In the genomic region with DNA sequence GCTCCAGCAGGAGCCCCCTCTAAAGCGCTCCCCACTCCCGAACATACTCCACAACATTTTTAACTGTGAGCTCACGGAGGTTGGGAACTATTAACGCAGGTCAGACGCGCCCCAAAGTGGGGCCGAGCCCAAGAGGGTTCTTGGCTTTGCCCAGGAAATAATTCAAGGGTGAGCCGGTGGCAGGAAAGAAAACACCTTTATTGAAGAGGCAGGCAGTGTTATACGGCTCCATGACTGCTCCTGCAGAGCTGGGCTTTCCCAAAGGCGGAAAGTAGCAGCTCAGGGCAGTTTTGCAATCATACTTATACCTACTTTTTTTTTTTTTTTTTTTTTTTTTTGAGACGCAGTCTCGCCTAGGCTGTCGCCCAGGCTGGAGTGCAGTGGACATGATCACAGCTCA, we compare ENCODE assay signal across 16 cellular contexts.
"Had no signal": no experiment of that assay in that cellular context is flagged by ENCODE, and none has a peak within 500 bp of the region (broad histone marks: within the 10 kb centered on the region; RNA-seq: fewer than 3 reads in every experiment).

No MANE protein-coding gene starts in this region.

- H3K27ac Mint-ChIP-seq: activated CD8-positive, alpha-beta T cell treated with anti-CD3 and anti-CD28 coated beads for 36 hours; activated naive CD8-positive, alpha-beta T cell treated with anti-CD3 and anti-CD28 coated beads, Interleukin-2, amount 50 U/mL, for 24 hours; activated T-cell treated with anti-CD3 and anti-CD28 coated beads, Interleukin-2, amount 50 U/mL, for 72 hours had no signal

- H3K36me3 ChIP-seq: ascending aorta, cardiac muscle cell, prostate gland, sigmoid colon, uterus had no signal

- H3K27me3 ChIP-seq: ascending aorta, cardiac muscle cell, esophagus muscularis mucosa, sigmoid colon, uterus had no signal

- DNase-seq: activated CD8-positive, alpha-beta memory T cell treated with anti-CD3 and anti-CD28 coated beads, Interleukin-2, amount 50 U/mL, for 4 hours; activated CD8-positive, alpha-beta T cell treated with anti-CD3 and anti-CD28 coated beads for 36 hours; activated naive CD8-positive, alpha-beta T cell treated with anti-CD3 and anti-CD28 coated beads, Interleukin-2, amount 50 U/mL, for 24 hours; activated T-cell treated with anti-CD3 and anti-CD28 coated beads, Interleukin-2, amount 50 U/mL, for 72 hours; occipital lobe; sigmoid colon; stimulated activated CD4-positive, alpha-beta T cell treated with anti-CD3 and anti-CD28 coated beads, Interleukin-12 subunit alpha, Interleukin-12 subunit beta, amount 100 ng/mL, for 4 hours; stimulated activated naive CD8-positive, alpha-beta T cell treated with anti-CD3 and anti-CD28 coated beads, Interleukin-15, Interleukin-2, amounts not matched to agents 100 U/mL and 50 U/mL, for 24 hours; SW 1271; T-helper 9 cell; uterus had no signal

- H3K4me1 ChIP-seq: prostate gland, uterus had no signal

- ATAC-seq: activated CD8-positive, alpha-beta T cell treated with anti-CD3 and anti-CD28 coated beads for 36 hours; activated naive CD8-positive, alpha-beta T cell treated with anti-CD3 and anti-CD28 coated beads, Interleukin-2, amount 50 U/mL, for 24 hours; activated T-cell treated with anti-CD3 and anti-CD28 coated beads, Interleukin-2, amount 50 U/mL, for 72 hours; stimulated activated naive CD8-positive, alpha-beta T cell treated with anti-CD3 and anti-CD28 coated beads, Interleukin-15, Interleukin-2, amounts not matched to agents 100 U/mL and 50 U/mL, for 24 hours had no signal

- H3K27me3 Mint-ChIP-seq: activated naive CD8-positive, alpha-beta T cell treated with anti-CD3 and anti-CD28 coated beads, Interleukin-2, amount 50 U/mL, for 24 hours had no signal

- H3K4me3 ChIP-seq: cardiac muscle cell, prostate gland, sigmoid colon, uterus had no signal

- H3K27ac ChIP-seq: cardiac muscle cell, esophagus muscularis mucosa, prostate gland, sigmoid colon, uterus, VCaP had no signal

- H3K4me3 Mint-ChIP-seq: activated CD8-positive, alpha-beta T cell treated with anti-CD3 and anti-CD28 coated beads for 36 hours; activated naive CD8-positive, alpha-beta T cell treated with anti-CD3 and anti-CD28 coated beads, Interleukin-2, amount 50 U/mL, for 24 hours; activated T-cell treated with anti-CD3 and anti-CD28 coated beads, Interleukin-2, amount 50 U/mL, for 72 hours had no signal

- H3K9me3 Mint-ChIP-seq: activated CD8-positive, alpha-beta T cell treated with anti-CD3 and anti-CD28 coated beads for 36 hours; activated naive CD8-positive, alpha-beta T cell treated with anti-CD3 and anti-CD28 coated beads, Interleukin-2, amount 50 U/mL, for 24 hours; activated T-cell treated with anti-CD3 and anti-CD28 coated beads, Interleukin-2, amount 50 U/mL, for 72 hours had no signal

- H3K9me3 ChIP-seq: ascending aorta, esophagus muscularis mucosa, prostate gland, sigmoid colon, uterus had no signal
